1 cellular context compared by ENCODE assay signal in genomic region chr13:32237681-32238080, GRCh38.
TF ChIP-seq lines count a peak whose summit lies in the region.

No MANE protein-coding gene starts in this region.

TF ChIP-seq in IMR-90, 13 proteins besides CTCF, POLR2A, EP300 and RAD21:
- TF ChIP-seq USF2 (IDR thresholded peaks at IDR 0.05; ENCODE audit: low read depth, low read length) (no peak), NFE2L2 (IDR thresholded peaks at IDR 0.05; ENCODE audit: low read depth, low read length) (no peak), SMC3 (IDR thresholded peaks at IDR 0.05; ENCODE audit: low read depth, low read length) (no peak), BHLHE40 (IDR thresholded peaks at IDR 0.05; ENCODE audit: low read depth, low read length) (no peak), RCOR1 (IDR thresholded peaks at IDR 0.05; ENCODE audit: insufficient replicate concordance, low read length) (no peak), MAFK (IDR thresholded peaks at IDR 0.05; ENCODE audit: low read depth, low read length) (no peak), MAZ (IDR thresholded peaks at IDR 0.05; ENCODE audit: borderline replicate concordance, low read depth, low read length) (no peak), CHD1 (IDR thresholded peaks at IDR 0.05; ENCODE audit: low read depth, low read length) (no peak), RFX5 (IDR thresholded peaks at IDR 0.05; ENCODE audit: low read depth, low read length) (no peak), MXI1 (IDR thresholded peaks at IDR 0.05; ENCODE audit: borderline replicate concordance, low read depth, low read length) (no peak), CEBPB (IDR thresholded peaks at IDR 0.05; ENCODE audit: low read depth, low read length) (no peak), FOS (IDR thresholded peaks at IDR 0.05; ENCODE audit: low read depth, low read length) (no peak)
- TF ChIP-seq, protein P1, sequence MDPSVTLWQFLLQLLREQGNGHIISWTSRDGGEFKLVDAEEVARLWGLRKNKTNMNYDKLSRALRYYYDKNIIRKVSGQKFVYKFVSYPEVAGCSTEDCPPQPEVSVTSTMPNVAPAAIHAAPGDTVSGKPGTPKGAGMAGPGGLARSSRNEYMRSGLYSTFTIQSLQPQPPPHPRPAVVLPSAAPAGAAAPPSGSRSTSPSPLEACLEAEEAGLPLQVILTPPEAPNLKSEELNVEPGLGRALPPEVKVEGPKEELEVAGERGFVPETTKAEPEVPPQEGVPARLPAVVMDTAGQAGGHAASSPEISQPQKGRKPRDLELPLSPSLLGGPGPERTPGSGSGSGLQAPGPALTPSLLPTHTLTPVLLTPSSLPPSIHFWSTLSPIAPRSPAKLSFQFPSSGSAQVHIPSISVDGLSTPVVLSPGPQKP (IDR thresholded peaks at IDR 0.05; ENCODE audit: borderline replicate concordance, low read depth, low read length) = no peak
